Comparison of ENCODE assay signal across 8 cellular contexts in the genomic region with DNA sequence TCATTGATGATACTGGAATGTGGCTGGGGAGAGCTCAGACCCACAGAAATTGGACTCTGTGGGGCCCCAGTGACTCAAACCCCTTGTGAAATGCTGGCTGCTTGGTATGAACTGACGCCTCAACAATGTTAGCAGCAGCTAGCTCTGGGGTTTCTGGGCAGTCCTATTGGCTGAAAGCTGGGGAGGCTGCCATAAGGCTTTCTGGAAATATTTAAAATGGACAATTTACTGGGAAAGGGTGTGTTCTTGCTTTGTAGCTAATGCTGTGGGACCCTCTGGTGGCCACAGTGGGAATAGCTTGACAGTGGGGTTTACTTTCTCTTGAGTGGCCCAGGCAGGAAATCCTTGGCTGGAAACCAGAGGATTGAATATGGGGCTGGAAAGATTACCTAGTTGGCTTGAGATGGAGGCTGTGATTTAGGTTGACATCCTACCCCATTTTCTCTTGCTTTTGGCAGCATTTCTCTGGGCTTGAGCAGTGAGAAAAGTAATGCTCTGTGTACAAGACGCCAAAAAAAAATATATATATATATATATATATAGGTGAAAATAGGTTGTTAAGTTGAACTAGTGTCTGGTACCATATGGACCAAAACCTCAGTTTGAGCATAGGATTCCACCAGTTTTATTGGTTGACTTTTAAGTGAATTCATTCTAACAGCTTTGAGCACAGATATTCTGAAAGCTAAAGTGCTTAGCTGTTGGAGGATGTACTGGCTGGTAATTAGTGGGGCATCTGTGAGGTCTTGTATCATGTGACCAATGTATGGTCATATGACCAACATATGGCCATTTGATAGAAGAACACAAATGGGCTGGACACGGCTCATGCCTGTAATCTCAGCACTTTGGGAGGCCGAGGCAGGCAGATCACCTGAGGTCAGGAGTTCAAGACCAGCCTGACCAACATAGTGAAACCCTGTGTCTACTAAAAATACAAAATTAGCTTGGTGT. TPM values are rescaled to one million over a fixed set of nuclear protein-coding genes. Genes with fewer than 3 reads are reported as not detected.
DNase-seq lines count a peak whose midpoint lies in the region; ATAC-seq and TF ChIP-seq lines count a peak whose summit lies in the region.

No MANE protein-coding gene starts in this region.

- peak; percentile 97 for TF ChIP-seq CTCF in fibroblast of pulmonary artery (IDR thresholded peaks at IDR 0.05; ENCODE audit: low read length, missing control alignments)
- TF ChIP-seq CTCF in neutrophil (IDR thresholded peaks at IDR 0.05) = peak; percentile 78

- ATAC-seq in HG03280 (IDR thresholded peaks at IDR 0.05; ENCODE audit: unreplicated experiment) = no peak

- DNase-seq in DMS114 treated with DMSO at 0.1 percent for 48 hours (lab: John Stamatoyannopoulos, UW; ENCODE audit: unreplicated experiment) (peak; percentile 78), Kasumi-1 (lab: John Stamatoyannopoulos, UW) (peak; percentile 54), RPMI7951 (ENCODE audit: low read depth) (peak; percentile 86), activated T-helper 1 cell treated with Interleukin-2 at 50 U/mL for 16 hours (ENCODE audit: low read depth) (peak; percentile 55), fibroblast of pulmonary artery (ENCODE audit: low read depth) (peak; percentile 95), stromal cell of bone marrow (ENCODE audit: low read depth) (peak; percentile 99)

- no peak overlapping the region for H3K4me3 ChIP-seq in fibroblast of pulmonary artery (replicated peaks; ENCODE audit: low read depth, low read length)
- H3K4me3 ChIP-seq in neutrophil (ENCODE audit: low read depth in 1 of 2, low read length in 1 of 2) = no peak overlapping the region

- no peaks in the 10 kb centered on the region for H3K4me1 ChIP-seq in neutrophil (ENCODE audit: control insufficient read depth in 1 of 2, insufficient read depth in 1 of 2, low read depth in 1 of 2, low read length in 1 of 2)

- H3K9me3 ChIP-seq in neutrophil = no peaks in the 10 kb centered on the region

- H3K27ac ChIP-seq in neutrophil = no peak overlapping the region

- peaks cover 73% of the 10 kb centered on the region for H3K27me3 ChIP-seq in neutrophil

- no peaks in the 10 kb centered on the region for H3K36me3 ChIP-seq in neutrophil

RNA-seq across cellular contexts. Expression of a gene that starts 8.2 kb away (rescaled TPM):
- 165 and 220 TPM in 2 replicates for total RNA-seq in RPMI7951 (2014; rRNA removed; shearing (Covaris generic))

RNA-seq across cellular contexts. Expression of a gene that starts 34.9 kb away (rescaled TPM):
- total RNA-seq in RPMI7951 (2014; rRNA removed; shearing (Covaris generic)) = 1,017 and 1,277 TPM in 2 replicates
